In genomic region chr2:204282525-204282924, GRCh38 we compare ENCODE assay signal across 12 cellular contexts.
DNase-seq lines count a peak whose midpoint lies in the region; ATAC-seq, FAIRE-seq and TF ChIP-seq lines count a peak whose summit lies in the region.
"Had no signal": no experiment of that assay in that cellular context is flagged by ENCODE, and none has a peak within 500 bp of the region (broad histone marks: within the 10 kb centered on the region; RNA-seq: fewer than 3 reads in every experiment).

No MANE protein-coding gene starts in this region.

- no peaks in the 10 kb centered on the region for H3K4me1 ChIP-seq in astrocyte (ENCODE audit: insufficient read depth, low read length)

- FAIRE-seq in astrocyte (lab: Jason Lieb, UNC) = no peak

- H3K27ac ChIP-seq in astrocyte (ENCODE audit: low read depth, low read length) = no peak overlapping the region

- H3K4me3 ChIP-seq in astrocyte (ENCODE audit: insufficient read depth, low read depth, low read length) = no peak overlapping the region
- H3K4me3 ChIP-seq: MG63 had no signal

- H3K4me3 Mint-ChIP-seq in Calu3 (ENCODE audit: low read depth, unreplicated experiment) (no peak overlapping the region), astrocyte (ENCODE audit: unreplicated experiment) (no peak overlapping the region), endothelial cell (ENCODE audit: unreplicated experiment) (no peak overlapping the region)
- no peak overlapping the region for H3K4me3 Mint-ChIP-seq in stimulated activated effector memory CD8-positive, alpha-beta T cell treated with anti-CD3 and anti-CD28 coated beads, Interleukin-12 subunit alpha, Interleukin-12 subunit beta, amount 100 ng/mL, for 72 hours
- H3K4me3 Mint-ChIP-seq: dendritic cell treated with granulocyte-macrophage colony-stimulating factor and Interleukin-4, amounts not matched to agents 40 ng/mL and 50 ng/mL, for 4 days had no signal

- H3K9me3 ChIP-seq in astrocyte (ENCODE audit: insufficient read depth, low read depth, low read length) = no peaks in the 10 kb centered on the region
- H3K9me3 ChIP-seq: MG63 had no signal

- CTCF ChIA-PET in Calu3 (lab: Charles Lee) = interaction anchor here (0.6 to 0.9 kb wide), 2 partner anchors 137 to 1395 kb away, joined by 3 read pairs; no protein-coding TSS in a partner anchor

- H3K79me2 ChIP-seq in astrocyte (ENCODE audit: insufficient read depth, low read length) = no peaks in the 10 kb centered on the region

- no peak overlapping the region for H3K9ac ChIP-seq in astrocyte (ENCODE audit: low read length)

- no peaks in the 10 kb centered on the region for H3K36me3 ChIP-seq in astrocyte (ENCODE audit: insufficient read depth, low read length)
- H3K36me3 ChIP-seq: MG63 had no signal

- peaks cover 13% of the 10 kb centered on the region for H3K4me1 Mint-ChIP-seq in Calu3 (ENCODE audit: low read depth, unreplicated experiment)
- H3K4me1 Mint-ChIP-seq in astrocyte (ENCODE audit: low read depth, unreplicated experiment) = peaks cover 12% of the 10 kb centered on the region
- H3K4me1 Mint-ChIP-seq in stimulated activated effector memory CD8-positive, alpha-beta T cell treated with anti-CD3 and anti-CD28 coated beads, Interleukin-12 subunit alpha, Interleukin-12 subunit beta, amount 100 ng/mL, for 72 hours = no peaks in the 10 kb centered on the region
- peaks cover 24% of the 10 kb centered on the region for H3K4me1 Mint-ChIP-seq in endothelial cell (ENCODE audit: unreplicated experiment)

- no peaks in the 10 kb centered on the region for H3K9me3 Mint-ChIP-seq in Calu3 (ENCODE audit: low read depth, unreplicated experiment)
- H3K9me3 Mint-ChIP-seq in astrocyte (ENCODE audit: unreplicated experiment) = peaks cover 4% of the 10 kb centered on the region
- no peaks in the 10 kb centered on the region for H3K9me3 Mint-ChIP-seq in stimulated activated effector memory CD8-positive, alpha-beta T cell treated with anti-CD3 and anti-CD28 coated beads, Interleukin-12 subunit alpha, Interleukin-12 subunit beta, amount 100 ng/mL, for 72 hours
- no peaks in the 10 kb centered on the region for H3K9me3 Mint-ChIP-seq in endothelial cell (ENCODE audit: unreplicated experiment)
- H3K9me3 Mint-ChIP-seq: dendritic cell treated with granulocyte-macrophage colony-stimulating factor and Interleukin-4, amounts not matched to agents 40 ng/mL and 50 ng/mL, for 4 days had no signal

- TF ChIP-seq CTCF in Calu3 (IDR thresholded peaks at IDR 0.05; ENCODE audit: unreplicated experiment) = no peak
- no peak for TF ChIP-seq CTCF in astrocyte (IDR thresholded peaks at IDR 0.05; ENCODE audit: insufficient read depth, low read depth, low read length)
- TF ChIP-seq CTCF in endothelial cell (IDR thresholded peaks at IDR 0.05; ENCODE audit: unreplicated experiment) = no peak

- ATAC-seq in HG02943 (IDR thresholded peaks at IDR 0.05; ENCODE audit: low read depth, unreplicated experiment) (peak; percentile 69), left colon (peak; percentile 90)
- no peak for ATAC-seq in stimulated activated effector memory CD8-positive, alpha-beta T cell treated with anti-CD3 and anti-CD28 coated beads, Interleukin-12 subunit alpha, Interleukin-12 subunit beta, amount 100 ng/mL, for 72 hours

- H2AFZ ChIP-seq in astrocyte (ENCODE audit: low read depth, low read length) = no peak overlapping the region

- intact Hi-C loops in Calu3 (cut with micrococcal nuclease; ENCODE audit: unreplicated experiment) (no loop called here), left colon (cut with DNase I, micrococcal nuclease) (no loop called here)

- H3K27me3 Mint-ChIP-seq in Calu3 (ENCODE audit: unreplicated experiment) = no peaks in the 10 kb centered on the region
- peaks cover 33% of the 10 kb centered on the region for H3K27me3 Mint-ChIP-seq in astrocyte (ENCODE audit: low read depth, unreplicated experiment)
- no peaks in the 10 kb centered on the region for H3K27me3 Mint-ChIP-seq in endothelial cell (ENCODE audit: unreplicated experiment)

- DNase-seq in Calu3 = peak; percentile 34
- peak; percentile 4 for DNase-seq in astrocyte (ENCODE audit: low read depth)
- DNase-seq in left colon = no peak
- no peak for DNase-seq in NCI-H2171 treated with DMSO at 0.1 percent for 48 hours (lab: John Stamatoyannopoulos, UW)
- no peak for DNase-seq in A172 (ENCODE audit: low spot score)
- DNase-seq in stimulated activated effector memory CD8-positive, alpha-beta T cell treated with anti-CD3 and anti-CD28 coated beads, Interleukin-12 subunit alpha, Interleukin-12 subunit beta, amount 100 ng/mL, for 72 hours (ENCODE audit: low spot score in 2 of 2) = no peak
- no peak for DNase-seq in endothelial cell (ENCODE audit: low spot score)
- DNase-seq: activated CD4-positive, alpha-beta T cell treated with anti-CD3 and anti-CD28 coated beads, Interleukin-2, amount 50 U/mL, for 48 hours; activated naive CD4-positive, alpha-beta T cell treated with Interleukin-2 at 50 U/mL for 16 hours; MG63 had no signal

- no peak overlapping the region for H3K4me2 ChIP-seq in astrocyte (ENCODE audit: low read length)

- no peak overlapping the region for H3K27ac Mint-ChIP-seq in Calu3 (ENCODE audit: unreplicated experiment)
- no peak overlapping the region for H3K27ac Mint-ChIP-seq in astrocyte (ENCODE audit: unreplicated experiment)
- no peak overlapping the region for H3K27ac Mint-ChIP-seq in stimulated activated effector memory CD8-positive, alpha-beta T cell treated with anti-CD3 and anti-CD28 coated beads, Interleukin-12 subunit alpha, Interleukin-12 subunit beta, amount 100 ng/mL, for 72 hours
- H3K27ac Mint-ChIP-seq in endothelial cell (ENCODE audit: unreplicated experiment) = no peak overlapping the region
- H3K27ac Mint-ChIP-seq: dendritic cell treated with granulocyte-macrophage colony-stimulating factor and Interleukin-4, amounts not matched to agents 40 ng/mL and 50 ng/mL, for 4 days had no signal

- H4K20me1 ChIP-seq in astrocyte (ENCODE audit: insufficient read depth, low read length) = no peaks in the 10 kb centered on the region

- no TSS peak for BruUV-seq in Calu3 (replicated peaks; lab: Mats Ljungman, UMichigan)

- no peaks in the 10 kb centered on the region for H3K27me3 ChIP-seq in astrocyte (ENCODE audit: insufficient read depth, low read length)
- H3K27me3 ChIP-seq: MG63 had no signal

- no peaks in the 10 kb centered on the region for H3K36me3 Mint-ChIP-seq in Calu3 (ENCODE audit: insufficient read depth, unreplicated experiment)
- H3K36me3 Mint-ChIP-seq in astrocyte (ENCODE audit: low read depth, unreplicated experiment) = peaks cover 2% of the 10 kb centered on the region
- H3K36me3 Mint-ChIP-seq in stimulated activated effector memory CD8-positive, alpha-beta T cell treated with anti-CD3 and anti-CD28 coated beads, Interleukin-12 subunit alpha, Interleukin-12 subunit beta, amount 100 ng/mL, for 72 hours = no peaks in the 10 kb centered on the region
- H3K36me3 Mint-ChIP-seq in endothelial cell (ENCODE audit: low read depth, unreplicated experiment) = no peaks in the 10 kb centered on the region

Comparison
In these comparisons a context has a peak if more than half of its experiments do, and no peak if none do; other contexts are left out.
1. DNase-seq: peak in Calu3 (single experiment) and astrocyte (single experiment); none in left colon (0 of 2), NCI-H2171 treated with DMSO at 0.1 percent for 48 hours (single experiment), A172 (single experiment), stimulated activated effector memory CD8-positive, alpha-beta T cell treated with anti-CD3 and anti-CD28 coated beads, Interleukin-12 subunit alpha, Interleukin-12 subunit beta, amount 100 ng/mL, for 72 hours (0 of 2) and endothelial cell (single experiment).